Comparison of ENCODE assay signal across 9 cellular contexts in genomic region chr12:48934312-48934706, GRCh38. TPM values are rescaled to one million over a fixed set of nuclear protein-coding genes. Genes with fewer than 3 reads are reported as not detected.
DNase-seq lines count a peak whose midpoint lies in the region; ATAC-seq and TF ChIP-seq lines count a peak whose summit lies in the region.
"Had no signal": no experiment of that assay in that cellular context is flagged by ENCODE, and none has a peak within 500 bp of the region (broad histone marks: within the 10 kb centered on the region; RNA-seq: fewer than 3 reads in every experiment).

No MANE protein-coding gene starts in this region.

- in situ Hi-C loops in SK-MEL-5 (cut with HindIII; ENCODE audit: low pct_unique_long_range_greater_than_20kb, low sequenced_read_pairs) = no loop called here

- peaks cover 8% of the 10 kb centered on the region; the same call in 1 of the 2 replicates for H3F3A ChIP-seq in DOHH2 (ENCODE audit: control insufficient read depth, insufficient read depth)

- H3K27ac ChIP-seq in AG04450 (ENCODE audit: low read depth, low read length) = no peak overlapping the region
- H3K27ac ChIP-seq in DOHH2 (ENCODE audit: low read depth, low read length) = no peak overlapping the region
- H3K27ac ChIP-seq in hepatocyte = no peak overlapping the region
- H3K27ac ChIP-seq in thyroid gland = no peak overlapping the region

- H3K4me2 ChIP-seq in DOHH2 (ENCODE audit: low read length) (no peak overlapping the region), hepatocyte (no peak overlapping the region)

- CTCF ChIA-PET in AG04450 (lab: Charles Lee) = interaction anchor here (0.7 to 9.7 kb wide), 7 partner anchors 8 to 82 kb away, joined by 3 to 140 read pairs (median 4); partner anchors contain the start of genes ARF3, DDX23 and FKBP11

- H3K79me2 ChIP-seq in DOHH2 (ENCODE audit: control insufficient read depth, low read length) = no peaks in the 10 kb centered on the region
- no peaks in the 10 kb centered on the region for H3K79me2 ChIP-seq in hepatocyte

- H3K9me2 ChIP-seq in DOHH2 (replicated peaks; ENCODE audit: control insufficient read depth, low read length) (no peaks in the 10 kb centered on the region), hepatocyte (replicated peaks; ENCODE audit: insufficient read depth) (no peaks in the 10 kb centered on the region)

- intact Hi-C loops in thyroid gland (cut with DNase I) = no loop called here

- 100% methylated on average over 1 of the region's 1 CpG for WGBS in hepatocyte (ENCODE audit: low lambda C conversion rate, missing lambda C conversion rate)
- WGBS in thyroid gland, 2 donors = 85 to 91% methylated on average over 1 of the region's 1 CpG

- H3K4me1 ChIP-seq in DOHH2 (ENCODE audit: control insufficient read depth, low read length) (no peaks in the 10 kb centered on the region), hepatocyte (ENCODE audit: insufficient read depth) (no peaks in the 10 kb centered on the region), thyroid gland (no peaks in the 10 kb centered on the region)

- TF ChIP-seq CTCF in AG04450 (IDR thresholded peaks at IDR 0.05; ENCODE audit: low read depth, low read length) (peak; percentile 46), DOHH2 (IDR thresholded peaks at IDR 0.05; ENCODE audit: low read depth, low read length, poor library complexity, severe bottlenecking) (peak; percentile 55), hepatocyte (IDR thresholded peaks at IDR 0.05; ENCODE audit: poor library complexity) (peak; percentile 28), thyroid gland (IDR thresholded peaks at IDR 0.05) (peak in 2 of 6 experiments; percentile 29 to 32)

- H3K36me3 ChIP-seq in DOHH2 (ENCODE audit: control insufficient read depth, low read length) = peaks cover 58% of the 10 kb centered on the region
- H3K36me3 ChIP-seq in hepatocyte (replicated peaks; ENCODE audit: insufficient read depth, low read depth) = no peaks in the 10 kb centered on the region
- H3K36me3 ChIP-seq in thyroid gland = peaks cover 38 to 47% of the 10 kb centered on the region in 2 donors

- no peak overlapping the region for H2AFZ ChIP-seq in hepatocyte

- H4K20me1 ChIP-seq in DOHH2 (ENCODE audit: control insufficient read depth, insufficient read depth, low read depth, low read length) = no peaks in the 10 kb centered on the region
- H4K20me1 ChIP-seq in hepatocyte (ENCODE audit: insufficient read depth, poor library complexity, severe bottlenecking) = no peaks in the 10 kb centered on the region

- H3K27me3 ChIP-seq in AG04450 (ENCODE audit: control insufficient read depth, insufficient read depth, low read length) (no peaks in the 10 kb centered on the region), DOHH2 (ENCODE audit: control insufficient read depth, low read length) (no peaks in the 10 kb centered on the region), hepatocyte (no peaks in the 10 kb centered on the region), thyroid gland (no peaks in the 10 kb centered on the region)

- no peak for DNase-seq in AG04450 (ENCODE audit: low read depth, low spot score)
- peak; percentile 44 for DNase-seq in SK-MEL-5 (ENCODE audit: low read depth, low spot score)
- DNase-seq in hepatocyte (ENCODE audit: low spot score) = no peak
- no peak for DNase-seq in AG08395 (ENCODE audit: low spot score)
- DNase-seq in thyroid gland = no peak

- H3K9me3 ChIP-seq in AG04450 (ENCODE audit: control insufficient read depth, insufficient read depth, low read length) (no peaks in the 10 kb centered on the region), DOHH2 (ENCODE audit: control insufficient read depth, insufficient read depth, low read length) (no peaks in the 10 kb centered on the region), hepatocyte (ENCODE audit: low read depth) (no peaks in the 10 kb centered on the region), thyroid gland (no peaks in the 10 kb centered on the region)

- TF ChIP-seq POLR2A in thyroid gland (IDR thresholded peaks at IDR 0.05) = no peak

- POLR2A ChIA-PET in AG04450 (lab: Yijun Ruan, JAX) = interaction anchor here (0.5 to 0.7 kb wide), 2 partner anchors 14 to 47 kb away, joined by 6 to 8 read pairs; no protein-coding TSS in a partner anchor

- ATAC-seq in HG03159 (IDR thresholded peaks at IDR 0.05; ENCODE audit: unreplicated experiment) = no peak
- ATAC-seq in HG02981 (IDR thresholded peaks at IDR 0.05; ENCODE audit: unreplicated experiment) = no peak

- no peak overlapping the region for H3K4me3 ChIP-seq in AG04450 (ENCODE audit: low read depth, low read length)
- no peak overlapping the region for H3K4me3 ChIP-seq in DOHH2 (ENCODE audit: low read length)
- H3K4me3 ChIP-seq in hepatocyte = no peak overlapping the region
- H3K4me3 ChIP-seq in thyroid gland (replicated peaks in 1 of 3) = no peak overlapping the region

RNA-seq across cellular contexts. Expression of gene FKBP11, which starts 9.0 kb away (rescaled TPM):
- polyA plus RNA-seq in AG04450 (2011; rRNA removed) = 85.9 and 99.2 TPM in 2 replicates
- 47.0 and 50.5 TPM in 2 replicates for polyA minus RNA-seq in AG04450 (2011; rRNA and poly(A)+ RNA removed)
- total RNA-seq in SK-MEL-5 (2014; rRNA removed; shearing (Covaris generic)) = 10.8 and 12.2 TPM in 2 replicates
- polyA plus RNA-seq in SK-MEL-5 (2015; cell fraction: cytosol; rRNA removed) = 38.5 and 41.3 TPM in 2 replicates
- 35.1 and 45.0 TPM in 2 replicates for polyA plus RNA-seq in SK-MEL-5 (2015; cell fraction: nucleus; rRNA removed)
- 30.4 and 37.8 TPM in 2 replicates for total RNA-seq in hepatocyte
- polyA plus RNA-seq in hepatocyte = 201 and 232 TPM in 2 replicates
- total RNA-seq in thyroid gland = 10 to 100 TPM in 3 of 4 donors, 1 to 10 TPM in 1; 9.0 to 20.1 (median 16.5) TPM

RNA-seq across cellular contexts. Expression of gene ARF3, which starts 23.0 kb away (rescaled TPM):
- polyA plus RNA-seq in AG04450 (2011; rRNA removed) (260 TPM in 2 replicates), hepatocyte (57.6 and 61.6 TPM in 2 replicates)
- polyA minus RNA-seq in AG04450 (2011; rRNA and poly(A)+ RNA removed) = 129 and 145 TPM in 2 replicates
- 92.3 and 95.8 TPM in 2 replicates for total RNA-seq in SK-MEL-5 (2014; rRNA removed; shearing (Covaris generic))
- polyA plus RNA-seq in SK-MEL-5 (2015; cell fraction: cytosol; rRNA removed) = 169 and 225 TPM in 2 replicates
- polyA plus RNA-seq in SK-MEL-5 (2015; cell fraction: nucleus; rRNA removed) = 61.2 and 62.2 TPM in 2 replicates
- total RNA-seq in hepatocyte (67.7 and 71.3 TPM in 2 replicates), thyroid gland (100 to 1,000 TPM in 3 of 4 donors, 10 to 100 TPM in 1; 92.7 to 177 (median 136) TPM)

RNA-seq across cellular contexts. Expression of gene WNT10B, which starts 37.2 kb away (rescaled TPM):
- polyA plus RNA-seq in AG04450 (2011; rRNA removed) (0.24 and 0.26 TPM in 2 replicates), hepatocyte (0.77 and 1.1 TPM in 2 replicates)
- 0.09 and 0.18 TPM in 2 replicates for polyA minus RNA-seq in AG04450 (2011; rRNA and poly(A)+ RNA removed)
- 3.4 and 5.1 TPM in 2 replicates for total RNA-seq in SK-MEL-5 (2014; rRNA removed; shearing (Covaris generic))
- polyA plus RNA-seq in SK-MEL-5 (2015; cell fraction: cytosol; rRNA removed) = 9.8 and 11.2 TPM in 2 replicates
- polyA plus RNA-seq in SK-MEL-5 (2015; cell fraction: nucleus; rRNA removed) = 3.0 and 4.6 TPM in 2 replicates
- total RNA-seq in hepatocyte (0.30 TPM in 1 of 2 replicates, not detected in the other), thyroid gland (1 to 10 TPM in 1 of 4 donors, under 1 TPM in 2, not detected in 1; 0.54 to 1.7 (median 0.59) TPM)

RNA-seq across cellular contexts. Expression of gene WNT1, which starts 43.8 kb away (rescaled TPM):
- polyA plus RNA-seq in AG04450 (2011; rRNA removed) (not detected in 2 replicates), hepatocyte (not detected in 2 replicates)
- not detected in 2 replicates for polyA minus RNA-seq in AG04450 (2011; rRNA and poly(A)+ RNA removed)
- total RNA-seq in SK-MEL-5 (2014; rRNA removed; shearing (Covaris generic)) = not detected in 2 replicates
- not detected in 2 replicates for polyA plus RNA-seq in SK-MEL-5 (2015; cell fraction: cytosol; rRNA removed)
- not detected in 2 replicates for polyA plus RNA-seq in SK-MEL-5 (2015; cell fraction: nucleus; rRNA removed)
- total RNA-seq in hepatocyte (not detected in 2 replicates), thyroid gland (not detected)
- total RNA-seq: posterior vena cava had no signal
